ENCODE assay signal across 19 cellular contexts in genomic region chr14:66677780-66678179, GRCh38.
A peak's percentile ranks its signal among the peaks of the same experiment; 100 is the strongest.
DNase-seq lines count a peak whose midpoint lies in the region; ATAC-seq, FAIRE-seq and TF ChIP-seq lines count a peak whose summit lies in the region.
"Had no signal": no experiment of that assay in that cellular context is flagged by ENCODE, and none has a peak within 500 bp of the region (broad histone marks: within the 10 kb centered on the region; RNA-seq: fewer than 3 reads in every experiment).

No MANE protein-coding gene starts in this region.

- no peaks in the 10 kb centered on the region for H3K27me3 ChIP-seq in astrocyte (ENCODE audit: insufficient read depth, low read length)
- H3K27me3 ChIP-seq: BE2C, BLaER1 had no signal

- H3K27ac ChIP-seq in HEK293 (ENCODE audit: extremely low read depth, low read depth, low read length) (no peak overlapping the region), astrocyte (ENCODE audit: low read depth, low read length) (no peak overlapping the region)
- H3K27ac ChIP-seq: BLaER1 had no signal

- peaks cover 3% of the 10 kb centered on the region for H3K9me3 Mint-ChIP-seq in astrocyte (ENCODE audit: unreplicated experiment)
- peaks cover 25 to 29% of the 10 kb centered on the region in 2 donors for H3K9me3 Mint-ChIP-seq in stimulated activated naive B cell treated with anti-CD40 and anti-IgM and Interleukin-4, amounts not matched to agents 10 μg/mL and 1 μg/mL and 100 μg/mL, for 72 hours

- no peaks in the 10 kb centered on the region; the same call in 1 of the 2 replicates for H3K9me3 ChIP-seq in HEK293 (ENCODE audit: control insufficient read depth, insufficient read depth, low read depth, low read length)
- H3K9me3 ChIP-seq in astrocyte (ENCODE audit: insufficient read depth, low read depth, low read length) = no peaks in the 10 kb centered on the region

- H3K9ac ChIP-seq in astrocyte (ENCODE audit: low read length) = no peak overlapping the region
- H3K9ac ChIP-seq: BLaER1 had no signal

- POLR2A ChIA-PET in HEK293 (lab: Yijun Ruan, JAX) = no interaction called here

- H3K4me3 ChIP-seq in HEK293 (ENCODE audit: low read depth, low read length) (no peak overlapping the region), astrocyte (ENCODE audit: insufficient read depth, low read depth, low read length) (no peak overlapping the region)
- H3K4me3 ChIP-seq: BLaER1 had no signal

- no peaks in the 10 kb centered on the region for H3K36me3 Mint-ChIP-seq in astrocyte (ENCODE audit: low read depth, unreplicated experiment)
- peaks cover 23 to 36% of the 10 kb centered on the region in 2 donors for H3K36me3 Mint-ChIP-seq in stimulated activated naive B cell treated with anti-CD40 and anti-IgM and Interleukin-4, amounts not matched to agents 10 μg/mL and 1 μg/mL and 100 μg/mL, for 72 hours

- CTCF ChIA-PET in HEK293 (lab: Yijun Ruan, JAX) = no interaction called here

- FAIRE-seq in D721Med (lab: Jason Lieb, UNC) = peak; percentile 51
- peak; percentile 17 for FAIRE-seq in astrocyte (lab: Jason Lieb, UNC)
- FAIRE-seq: GM12891, GM19239 had no signal

- H4K20me1 ChIP-seq in astrocyte (ENCODE audit: insufficient read depth, low read length) = peaks cover 3% of the 10 kb centered on the region
- H4K20me1 ChIP-seq: BLaER1 had no signal

- H3K4me1 ChIP-seq in HEK293 (ENCODE audit: control insufficient read depth, insufficient read depth, low read length) (no peaks in the 10 kb centered on the region), astrocyte (ENCODE audit: insufficient read depth, low read length) (no peaks in the 10 kb centered on the region)
- H3K4me1 ChIP-seq: BE2C, BLaER1 had no signal

- H3K36me3 ChIP-seq in HEK293 (ENCODE audit: control insufficient read depth in 2 of 2, insufficient read depth in 1 of 2, low read length in 2 of 2) (no peaks in the 10 kb centered on the region), astrocyte (ENCODE audit: insufficient read depth, low read length) (no peaks in the 10 kb centered on the region)
- H3K36me3 ChIP-seq: BE2C, BLaER1 had no signal

- H3K27me3 Mint-ChIP-seq in astrocyte (ENCODE audit: low read depth, unreplicated experiment) = no peaks in the 10 kb centered on the region
- no peaks in the 10 kb centered on the region for H3K27me3 Mint-ChIP-seq in stimulated activated naive B cell treated with anti-CD40 and anti-IgM and Interleukin-4, amounts not matched to agents 10 μg/mL and 1 μg/mL and 100 μg/mL, for 72 hours
- H3K27me3 Mint-ChIP-seq: CD4-positive, alpha-beta memory T cell; CD4-positive, CD25-positive, alpha-beta regulatory T cell; CD8-positive, alpha-beta memory T cell had no signal

- no peak for TF ChIP-seq CTCF in D721Med (IDR thresholded peaks at IDR 0.05; ENCODE audit: insufficient read depth, missing control alignments)
- no peak for TF ChIP-seq CTCF in HEK293 (tag by site-specific recombination; IDR thresholded peaks at IDR 0.05)
- TF ChIP-seq CTCF in astrocyte (IDR thresholded peaks at IDR 0.05; ENCODE audit: insufficient read depth, low read depth, low read length) = no peak

- H3K4me3 Mint-ChIP-seq in astrocyte (ENCODE audit: unreplicated experiment) = no peak overlapping the region
- no peak overlapping the region for H3K4me3 Mint-ChIP-seq in stimulated activated naive B cell treated with anti-CD40 and anti-IgM and Interleukin-4, amounts not matched to agents 10 μg/mL and 1 μg/mL and 100 μg/mL, for 72 hours
- H3K4me3 Mint-ChIP-seq: CD14-positive monocyte; CD4-positive, CD25-positive, alpha-beta regulatory T cell; CD8-positive, alpha-beta memory T cell had no signal

- no peak for ATAC-seq in stimulated activated naive B cell treated with anti-CD40 and anti-IgM and Interleukin-4, amounts not matched to agents 10 μg/mL and 1 μg/mL and 100 μg/mL, for 72 hours (replicated peaks)

- H3K27ac Mint-ChIP-seq in astrocyte (ENCODE audit: unreplicated experiment) = no peak overlapping the region
- no peak overlapping the region for H3K27ac Mint-ChIP-seq in stimulated activated naive B cell treated with anti-CD40 and anti-IgM and Interleukin-4, amounts not matched to agents 10 μg/mL and 1 μg/mL and 100 μg/mL, for 72 hours
- H3K27ac Mint-ChIP-seq: CD14-positive monocyte; CD4-positive, alpha-beta memory T cell; CD8-positive, alpha-beta memory T cell had no signal

- H2AFZ ChIP-seq in astrocyte (ENCODE audit: low read depth, low read length) = no peak overlapping the region

- DNase-seq in D721Med (ENCODE audit: insufficient read length, low spot score) (no peak), astrocyte (ENCODE audit: low read depth) (no peak), NCI-H1694 (lab: John Stamatoyannopoulos, UW) (no peak)
- DNase-seq in stimulated activated naive B cell treated with anti-CD40 and anti-IgM and Interleukin-4, amounts not matched to agents 10 μg/mL and 1 μg/mL and 100 μg/mL, for 72 hours = no peak
- DNase-seq: 8988T; ACHN; BE2C; C1 segment of cervical spinal cord; CD4-positive, alpha-beta memory T cell; CD4-positive, CD25-positive, alpha-beta regulatory T cell; CD8-positive, alpha-beta memory T cell; COR-L47; DMS79 treated with DMSO at 0.1 percent for 48 hours; GF-D8 had no signal

- H3K79me2 ChIP-seq in astrocyte (ENCODE audit: insufficient read depth, low read length) = peaks cover 4% of the 10 kb centered on the region

- H3K4me1 Mint-ChIP-seq in astrocyte (ENCODE audit: low read depth, unreplicated experiment) = no peaks in the 10 kb centered on the region
- peaks cover 3 to 4% of the 10 kb centered on the region in 2 donors for H3K4me1 Mint-ChIP-seq in stimulated activated naive B cell treated with anti-CD40 and anti-IgM and Interleukin-4, amounts not matched to agents 10 μg/mL and 1 μg/mL and 100 μg/mL, for 72 hours
- H3K4me1 Mint-ChIP-seq: CD14-positive monocyte had no signal

- no peak overlapping the region for H3K4me2 ChIP-seq in astrocyte (ENCODE audit: low read length)
- H3K4me2 ChIP-seq: BLaER1 had no signal

TF ChIP-seq in HEK293, 187 proteins besides CTCF, POLR2A, EP300 and RAD21 (continues in another document):
- TF ChIP-seq ZNF510 (tag by site-specific recombination; IDR thresholded peaks at IDR 0.05; ENCODE audit: insufficient replicate concordance) = no peak
- TF ChIP-seq SCRT1 (tag by site-specific recombination; IDR thresholded peaks at IDR 0.05; ENCODE audit: borderline replicate concordance) = no peak
- no peak for TF ChIP-seq ZNF138 (tag by site-specific recombination; IDR thresholded peaks at IDR 0.05; ENCODE audit: borderline replicate concordance)
- peak; percentile 36 for TF ChIP-seq SETDB1 (IDR thresholded peaks at IDR 0.05; ENCODE audit: insufficient read length, low read length)
- no peak for TF ChIP-seq KLF7 (tag by site-specific recombination; IDR thresholded peaks at IDR 0.05; ENCODE audit: borderline replicate concordance)
- TF ChIP-seq ZNF501 (tag by site-specific recombination; IDR thresholded peaks at IDR 0.05) = no peak
- no peak for TF ChIP-seq KLF10 (tag by site-specific recombination; IDR thresholded peaks at IDR 0.05)
- TF ChIP-seq ZNF843 (tag by site-specific recombination; IDR thresholded peaks at IDR 0.05) = no peak
- TF ChIP-seq ZNF214 (tag by site-specific recombination; IDR thresholded peaks at IDR 0.05; ENCODE audit: borderline replicate concordance) = no peak
- no peak for TF ChIP-seq ZBTB10 (tag by site-specific recombination; IDR thresholded peaks at IDR 0.05)
- TF ChIP-seq SALL2 (tag by site-specific recombination; IDR thresholded peaks at IDR 0.05; ENCODE audit: borderline replicate concordance) = no peak
- TF ChIP-seq SP3 (tag by site-specific recombination; IDR thresholded peaks at IDR 0.05) = no peak
- TF ChIP-seq ZNF791 (tag by site-specific recombination; IDR thresholded peaks at IDR 0.05) = peak; percentile 92
- TF ChIP-seq EGR2 (tag by site-specific recombination; IDR thresholded peaks at IDR 0.05; ENCODE audit: low read depth) = no peak
